Comparison of ENCODE assay signal across 37 cellular contexts in genomic region chr14:33198684-33199083, GRCh38.
"Had no signal": no experiment of that assay in that cellular context is flagged by ENCODE, and none has a peak within 500 bp of the region (broad histone marks: within the 10 kb centered on the region; RNA-seq: fewer than 3 reads in every experiment).

No MANE protein-coding gene starts in this region.

- FAIRE-seq: bronchial epithelial cell had no signal

- H3K27me3 ChIP-seq: ascending aorta, cardiac muscle cell had no signal

- H3K27ac Mint-ChIP-seq: activated CD4-positive, alpha-beta memory T cell treated with anti-CD3 and anti-CD28 coated beads, Interleukin-2, amount 10 ng/mL, durations not matched to agents 7 days and 5 days; activated CD4-positive, alpha-beta T cell treated with anti-CD3 and anti-CD28 coated beads for 36 hours; activated CD4-positive, alpha-beta T cell treated with anti-CD3 and anti-CD28 coated beads, Interleukin-2, amount 10 ng/mL, durations not matched to agents 7 days and 5 days; activated CD8-positive, alpha-beta memory T cell treated with anti-CD3 and anti-CD28 coated beads, Interleukin-2, amount 10 ng/mL, durations not matched to agents 7 days and 5 days; activated CD8-positive, alpha-beta T cell treated with anti-CD3 and anti-CD28 coated beads, Interleukin-2, amount 10 ng/mL, durations not matched to agents 7 days and 5 days; activated naive CD4-positive, alpha-beta T cell treated with anti-CD3 and anti-CD28 coated beads, Interleukin-2, amount 10 ng/mL, durations not matched to agents 7 days and 5 days; activated naive CD4-positive, alpha-beta T cell treated with anti-CD3 and anti-CD28 coated beads, Interleukin-2, amount 50 U/mL, for 24 hours; activated naive CD8-positive, alpha-beta T cell; activated naive CD8-positive, alpha-beta T cell treated with anti-CD3 and anti-CD28 coated beads, Interleukin-2, amount 10 ng/mL, durations not matched to agents 7 days and 5 days; activated naive CD8-positive, alpha-beta T cell treated with anti-CD3 and anti-CD28 coated beads, Interleukin-2, amount 50 U/mL, for 24 hours; activated T-cell treated with anti-CD3 and anti-CD28 coated beads, Interleukin-2, amount 50 U/mL, for 24 hours; activated T-helper 2 cell treated with anti-CD3 and anti-CD28 coated beads, Interferon-gamma antibody, Interleukin-2, Interleukin-4, amounts not matched to agents 10 μg/mL and 5 μg/mL and 100 μg/mL, durations not matched to agents 14 hours and 24 hours and 36 hours; brain; T-helper 1 cell treated with Interleukin-12 subunit alpha and Interleukin-12 subunit beta and Interleukin-4 antibody, amounts not matched to agents 30 μg/mL and 1 μg/mL, for 36 hours; T-helper 2 cell treated with Interferon-gamma antibody and Interleukin-4, amounts not matched to agents 5 μg/mL and 100 μg/mL, for 36 hours; WTC11 had no signal

- H3K9me3 ChIP-seq: ascending aorta had no signal

- H3K4me3 ChIP-seq: ascending aorta, cardiac muscle cell had no signal

- H3K4me1 ChIP-seq: ascending aorta had no signal

- H3K4me1 Mint-ChIP-seq: activated CD4-positive, alpha-beta memory T cell treated with anti-CD3 and anti-CD28 coated beads, Interleukin-2, amount 10 ng/mL, durations not matched to agents 7 days and 5 days; activated CD4-positive, alpha-beta T cell treated with anti-CD3 and anti-CD28 coated beads for 36 hours; activated CD4-positive, alpha-beta T cell treated with anti-CD3 and anti-CD28 coated beads, Interleukin-2, amount 10 ng/mL, durations not matched to agents 7 days and 5 days; activated CD8-positive, alpha-beta memory T cell treated with anti-CD3 and anti-CD28 coated beads, Interleukin-2, amount 10 ng/mL, durations not matched to agents 7 days and 5 days; activated naive CD4-positive, alpha-beta T cell treated with anti-CD3 and anti-CD28 coated beads, Interleukin-2, amount 10 ng/mL, durations not matched to agents 7 days and 5 days; activated naive CD4-positive, alpha-beta T cell treated with anti-CD3 and anti-CD28 coated beads, Interleukin-2, amount 50 U/mL, for 24 hours; activated naive CD8-positive, alpha-beta T cell treated with anti-CD3 and anti-CD28 coated beads, Interleukin-2, amount 10 ng/mL, durations not matched to agents 7 days and 5 days; activated naive CD8-positive, alpha-beta T cell treated with anti-CD3 and anti-CD28 coated beads, Interleukin-2, amount 50 U/mL, for 24 hours; central memory CD8-positive, alpha-beta T cell; WTC11 had no signal

- H3K27me3 Mint-ChIP-seq: activated CD4-positive, alpha-beta memory T cell treated with anti-CD3 and anti-CD28 coated beads, Interleukin-2, amount 10 ng/mL, durations not matched to agents 7 days and 5 days; activated CD4-positive, alpha-beta T cell treated with anti-CD3 and anti-CD28 coated beads for 36 hours; activated CD4-positive, alpha-beta T cell treated with anti-CD3 and anti-CD28 coated beads, Interleukin-2, amount 10 ng/mL, durations not matched to agents 7 days and 5 days; activated CD8-positive, alpha-beta memory T cell treated with anti-CD3 and anti-CD28 coated beads, Interleukin-2, amount 10 ng/mL, durations not matched to agents 7 days and 5 days; activated naive CD4-positive, alpha-beta T cell treated with anti-CD3 and anti-CD28 coated beads, Interleukin-2, amount 10 ng/mL, durations not matched to agents 7 days and 5 days; activated naive CD8-positive, alpha-beta T cell; activated naive CD8-positive, alpha-beta T cell treated with anti-CD3 and anti-CD28 coated beads, Interleukin-2, amount 10 ng/mL, durations not matched to agents 7 days and 5 days; activated naive CD8-positive, alpha-beta T cell treated with anti-CD3 and anti-CD28 coated beads, Interleukin-2, amount 50 U/mL, for 24 hours; activated T-cell treated with anti-CD3 and anti-CD28 coated beads, Interleukin-2, amount 50 U/mL, for 24 hours; brain; central memory CD8-positive, alpha-beta T cell had no signal

- DNase-seq: activated CD4-positive, alpha-beta memory T cell treated with anti-CD3 and anti-CD28 coated beads, Interleukin-2, amount 10 ng/mL, durations not matched to agents 7 days and 5 days; activated CD4-positive, alpha-beta T cell treated with anti-CD3 and anti-CD28 coated beads for 1 hour; activated CD4-positive, alpha-beta T cell treated with anti-CD3 and anti-CD28 coated beads for 36 hours; activated CD4-positive, alpha-beta T cell treated with anti-CD3 and anti-CD28 coated beads for 48 hours; activated CD4-positive, alpha-beta T cell treated with anti-CD3 and anti-CD28 coated beads, Interleukin-2, amount 10 ng/mL, durations not matched to agents 7 days and 5 days; activated CD4-positive, alpha-beta T cell treated with anti-CD3 and anti-CD28 coated beads, Interleukin-2, amount 50 U/mL, for 48 hours; activated CD4-positive, CD25-positive, alpha-beta regulatory T cell; activated CD8-positive, alpha-beta memory T cell treated with anti-CD3 and anti-CD28 coated beads for 24 hours; activated CD8-positive, alpha-beta memory T cell treated with anti-CD3 and anti-CD28 coated beads, Interleukin-2, amount 10 ng/mL, durations not matched to agents 7 days and 5 days; activated CD8-positive, alpha-beta memory T cell treated with anti-CD3 and anti-CD28 coated beads, Interleukin-2, amount 50 U/mL, for 48 hours; activated CD8-positive, alpha-beta T cell treated with anti-CD3 and anti-CD28 coated beads, Interleukin-2, amount 10 ng/mL, durations not matched to agents 7 days and 5 days; activated effector memory CD4-positive, alpha-beta T cell treated with Interleukin-2 at 50 U/mL for 16 hours; activated gamma-delta T cell; activated naive CD4-positive, alpha-beta T cell treated with anti-CD3 and anti-CD28 coated beads, Interleukin-2, amount 10 ng/mL, durations not matched to agents 7 days and 5 days; activated naive CD4-positive, alpha-beta T cell treated with Interleukin-2 at 50 U/mL for 16 hours; activated naive CD8-positive, alpha-beta T cell treated with anti-CD3 and anti-CD28 coated beads, Interleukin-2, amount 10 ng/mL, durations not matched to agents 7 days and 5 days; activated naive CD8-positive, alpha-beta T cell treated with anti-CD3 and anti-CD28 coated beads, Interleukin-2, amount 50 U/mL, for 24 hours; activated T-cell treated with anti-CD3 and anti-CD28 coated beads, Interleukin-2, amount 50 U/mL, for 24 hours; activated T-cell treated with anti-CD3 and anti-CD28 coated beads, Interleukin-2, amount 50 U/mL, for 48 hours; amygdala; anterior cingulate cortex; caudate nucleus; T-helper 2 cell; T-helper 9 cell; WERI-Rb-1 had no signal

- H3K4me3 Mint-ChIP-seq: activated CD4-positive, alpha-beta memory T cell treated with anti-CD3 and anti-CD28 coated beads, Interleukin-2, amount 10 ng/mL, durations not matched to agents 7 days and 5 days; activated CD4-positive, alpha-beta T cell treated with anti-CD3 and anti-CD28 coated beads for 36 hours; activated CD4-positive, alpha-beta T cell treated with anti-CD3 and anti-CD28 coated beads, Interleukin-2, amount 10 ng/mL, durations not matched to agents 7 days and 5 days; activated CD8-positive, alpha-beta memory T cell treated with anti-CD3 and anti-CD28 coated beads, Interleukin-2, amount 10 ng/mL, durations not matched to agents 7 days and 5 days; activated CD8-positive, alpha-beta T cell treated with anti-CD3 and anti-CD28 coated beads, Interleukin-2, amount 10 ng/mL, durations not matched to agents 7 days and 5 days; activated naive CD4-positive, alpha-beta T cell treated with anti-CD3 and anti-CD28 coated beads, Interleukin-2, amount 10 ng/mL, durations not matched to agents 7 days and 5 days; activated naive CD4-positive, alpha-beta T cell treated with anti-CD3 and anti-CD28 coated beads, Interleukin-2, amount 50 U/mL, for 24 hours; activated naive CD8-positive, alpha-beta T cell; activated naive CD8-positive, alpha-beta T cell treated with anti-CD3 and anti-CD28 coated beads, Interleukin-2, amount 10 ng/mL, durations not matched to agents 7 days and 5 days; activated naive CD8-positive, alpha-beta T cell treated with anti-CD3 and anti-CD28 coated beads, Interleukin-2, amount 50 U/mL, for 24 hours; activated T-cell treated with anti-CD3 and anti-CD28 coated beads, Interleukin-2, amount 50 U/mL, for 24 hours; brain; central memory CD8-positive, alpha-beta T cell; T-helper 1 cell treated with Interleukin-12 subunit alpha and Interleukin-12 subunit beta and Interleukin-4 antibody, amounts not matched to agents 30 μg/mL and 1 μg/mL, for 36 hours; T-helper 2 cell treated with Interferon-gamma antibody and Interleukin-4, amounts not matched to agents 5 μg/mL and 100 μg/mL, for 36 hours; WTC11 had no signal

- ATAC-seq: activated CD4-positive, alpha-beta T cell treated with anti-CD3 and anti-CD28 coated beads for 36 hours; activated CD4-positive, CD25-positive, alpha-beta regulatory T cell treated with anti-CD3 and anti-CD28 coated beads, Interleukin-2, amount 50 U/mL, for 24 hours; activated CD8-positive, alpha-beta memory T cell treated with anti-CD3 and anti-CD28 coated beads, Interleukin-2, amount 10 ng/mL, durations not matched to agents 7 days and 5 days; activated CD8-positive, alpha-beta T cell treated with anti-CD3 and anti-CD28 coated beads, Interleukin-2, amount 10 ng/mL, durations not matched to agents 7 days and 5 days; activated naive CD8-positive, alpha-beta T cell treated with anti-CD3 and anti-CD28 coated beads, Interleukin-2, amount 50 U/mL, for 24 hours; WTC11 had no signal

- H3K36me3 ChIP-seq: ascending aorta, cardiac muscle cell, WERI-Rb-1 had no signal

- H3K9me3 Mint-ChIP-seq: activated CD4-positive, alpha-beta T cell treated with anti-CD3 and anti-CD28 coated beads, Interleukin-2, amount 10 ng/mL, durations not matched to agents 7 days and 5 days; activated naive CD4-positive, alpha-beta T cell treated with anti-CD3 and anti-CD28 coated beads, Interleukin-2, amount 10 ng/mL, durations not matched to agents 7 days and 5 days; brain had no signal

- H3K27ac ChIP-seq: ascending aorta, cardiac muscle cell, WERI-Rb-1 had no signal

- H3K36me3 Mint-ChIP-seq: activated CD8-positive, alpha-beta memory T cell treated with anti-CD3 and anti-CD28 coated beads, Interleukin-2, amount 10 ng/mL, durations not matched to agents 7 days and 5 days; activated naive CD4-positive, alpha-beta T cell treated with anti-CD3 and anti-CD28 coated beads, Interleukin-2, amount 10 ng/mL, durations not matched to agents 7 days and 5 days; activated naive CD4-positive, alpha-beta T cell treated with anti-CD3 and anti-CD28 coated beads, Interleukin-2, amount 50 U/mL, for 24 hours; activated naive CD8-positive, alpha-beta T cell; activated naive CD8-positive, alpha-beta T cell treated with anti-CD3 and anti-CD28 coated beads, Interleukin-2, amount 10 ng/mL, durations not matched to agents 7 days and 5 days had no signal
